Comparison of ENCODE assay signal across 20 cellular contexts in the genomic region with DNA sequence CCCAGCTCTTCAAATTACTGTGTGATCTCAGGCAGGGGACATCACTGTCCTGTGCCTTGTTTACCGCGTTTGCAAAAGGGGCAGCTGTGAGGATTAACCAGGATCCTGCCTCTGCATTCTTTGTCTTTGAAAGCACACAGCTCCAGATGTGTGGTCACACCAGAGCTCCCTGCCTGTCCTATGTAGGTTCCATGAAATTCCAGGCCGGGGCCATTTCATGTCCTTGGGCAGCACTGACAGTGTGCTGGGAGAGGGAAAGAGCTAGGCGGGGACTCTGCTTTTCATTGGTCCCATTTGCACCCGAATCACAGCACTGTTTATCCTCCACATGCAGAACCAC. TPM values are rescaled to one million over a fixed set of nuclear protein-coding genes. Genes with fewer than 3 reads are reported as not detected.
A peak's percentile ranks its signal among the peaks of the same experiment; 100 is the strongest.
DNase-seq lines count a peak whose midpoint lies in the region; ATAC-seq, FAIRE-seq and TF ChIP-seq lines count a peak whose summit lies in the region.
"Had no signal": no experiment of that assay in that cellular context is flagged by ENCODE, and none has a peak within 500 bp of the region (broad histone marks: within the 10 kb centered on the region; RNA-seq: fewer than 3 reads in every experiment).

No MANE protein-coding gene starts in this region.

- TF ChIP-seq POLR2A in H1 (IDR thresholded peaks at IDR 0.05; ENCODE audit: control extremely low read depth in 1 of 2, low read depth in 2 of 2, low read length in 2 of 2) (no peak), GM18505 (IDR thresholded peaks at IDR 0.05; ENCODE audit: borderline replicate concordance, extremely low read depth, insufficient read depth, insufficient read length) (no peak)

- no peaks in the 10 kb centered on the region for H3K79me2 ChIP-seq in H1 (ENCODE audit: control insufficient read depth in 1 of 2, insufficient read depth in 2 of 2, low read length in 2 of 2)
- no peaks in the 10 kb centered on the region for H3K79me2 ChIP-seq in neural progenitor cell (ENCODE audit: low read depth)

- H3K27ac Mint-ChIP-seq in activated naive CD4-positive, alpha-beta T cell treated with anti-CD3 and anti-CD28 coated beads, Interleukin-2, amount 50 U/mL, for 24 hours: peak overlapping the region; percentile 23
- no peak overlapping the region for H3K27ac Mint-ChIP-seq in neural progenitor cell

- POLR2A ChIA-PET in H1 (lab: Charles Lee; ENCODE audit: partially characterized antibody): no interaction called here

- H3K4me3 ChIP-seq in H1 (ENCODE audit: extremely low read depth in 1 of 4, insufficient read depth in 2 of 4, low read depth in 3 of 4, low read length in 4 of 4): no peak overlapping the region
- H3K4me3 ChIP-seq in neural progenitor cell: no peak overlapping the region
- H3K4me3 ChIP-seq: BLaER1 treated with 17β-estradiol and CSF1 and Interleukin-3, amounts not matched to agents 10 nM and 100 nM; GM23248; HAP-1; K562 had no signal

- no peak overlapping the region for H3K23ac ChIP-seq in H1 (ENCODE audit: insufficient read length)

- peaks cover 4% of the 10 kb centered on the region for H3K36me3 Mint-ChIP-seq in activated naive CD4-positive, alpha-beta T cell treated with anti-CD3 and anti-CD28 coated beads, Interleukin-2, amount 50 U/mL, for 24 hours
- no peaks in the 10 kb centered on the region for H3K36me3 Mint-ChIP-seq in neural progenitor cell

- no peak overlapping the region for H4K8ac ChIP-seq in H1 (ENCODE audit: extremely low read depth, insufficient read depth, low read length)

- no peaks in the 10 kb centered on the region for H3K23me2 ChIP-seq in H1 (ENCODE audit: low read depth, low read length)

- H3K9me3 ChIP-seq in H1 (ENCODE audit: insufficient read depth in 2 of 2, low read depth in 1 of 2, low read length in 1 of 2): no peaks in the 10 kb centered on the region
- H3K9me3 ChIP-seq in neural progenitor cell (ENCODE audit: low read depth): no peaks in the 10 kb centered on the region
- H3K9me3 ChIP-seq: BLaER1 treated with 17β-estradiol and CSF1 and Interleukin-3, amounts not matched to agents 10 nM and 100 nM; HAP-1 had no signal

- H2AK5ac ChIP-seq in H1 (ENCODE audit: low read depth, low read length): no peak overlapping the region

- H2BK15ac ChIP-seq in H1 (ENCODE audit: low read length): peak overlapping the region; percentile 88; the same call in 1 of the 2 replicates

- no peak overlapping the region for H2BK20ac ChIP-seq in H1 (ENCODE audit: low read length)

- H3K9me3 Mint-ChIP-seq in activated naive CD4-positive, alpha-beta T cell treated with anti-CD3 and anti-CD28 coated beads, Interleukin-2, amount 50 U/mL, for 24 hours: no peaks in the 10 kb centered on the region
- H3K9me3 Mint-ChIP-seq in neural progenitor cell: no peaks in the 10 kb centered on the region
- H3K9me3 Mint-ChIP-seq: CD4-positive, CD25-positive, alpha-beta regulatory T cell had no signal

- no peak overlapping the region for H3K4ac ChIP-seq in H1 (replicated peaks; ENCODE audit: insufficient read length, low read depth, low read length)

- no peak overlapping the region for H2AFZ ChIP-seq in H1 (ENCODE audit: low read length)
- H2AFZ ChIP-seq in neural progenitor cell (replicated peaks): no peak overlapping the region
- H2AFZ ChIP-seq: GM23248 had no signal

- H3K4me2 ChIP-seq in H1 (ENCODE audit: insufficient read depth in 1 of 2, low read depth in 2 of 2, low read length in 2 of 2) (no peak overlapping the region; a peak in 1 of 4 replicates), neural progenitor cell (peak overlapping the region; percentile 54)

- no peaks in the 10 kb centered on the region for H3K79me1 ChIP-seq in H1 (ENCODE audit: low read depth, low read length)

- H4K20me1 ChIP-seq in H1 (replicated peaks in 1 of 2; ENCODE audit: control insufficient read depth in 1 of 2, insufficient read depth in 2 of 2, low read length in 2 of 2): no peaks in the 10 kb centered on the region
- H4K20me1 ChIP-seq in neural progenitor cell (ENCODE audit: low read depth): no peaks in the 10 kb centered on the region
- H4K20me1 ChIP-seq: BLaER1 treated with 17β-estradiol and CSF1 and Interleukin-3, amounts not matched to agents 10 nM and 100 nM had no signal

- ATAC-seq in GM19463 (IDR thresholded peaks at IDR 0.05; ENCODE audit: unreplicated experiment): no peak
- no peak for ATAC-seq in HG03045 (IDR thresholded peaks at IDR 0.05; ENCODE audit: unreplicated experiment)
- ATAC-seq in HG03342 (IDR thresholded peaks at IDR 0.05; ENCODE audit: unreplicated experiment): no peak
- no peak for ATAC-seq in GM18505 (IDR thresholded peaks at IDR 0.05; ENCODE audit: unreplicated experiment)
- ATAC-seq: K562 had no signal

- CTCF ChIA-PET in H1 (lab: Charles Lee; ENCODE audit: partially characterized antibody): interaction anchor here (0.7 to 3.4 kb wide), 12 partner anchors 11 to 271 kb away, joined by 3 to 25 read pairs (median 8); no protein-coding TSS in a partner anchor

- no peak overlapping the region for H3K9ac ChIP-seq in H1 (replicated peaks in 1 of 4; ENCODE audit: extremely low read depth in 1 of 4, low read depth in 3 of 4, low read length in 3 of 4)
- no peak overlapping the region for H3K9ac ChIP-seq in neural progenitor cell
- H3K9ac ChIP-seq: BLaER1 treated with 17β-estradiol and CSF1 and Interleukin-3, amounts not matched to agents 10 nM and 100 nM; GM23248 had no signal

- no peak overlapping the region; the same call in 1 of the 2 replicates for H2BK12ac ChIP-seq in H1 (ENCODE audit: low read depth, low read length)

- no peak overlapping the region for H4K5ac ChIP-seq in H1 (ENCODE audit: insufficient read length, low read depth, low read length)

- H3K14ac ChIP-seq in H1 (ENCODE audit: insufficient read length): no peak overlapping the region

- no peak overlapping the region for H3K18ac ChIP-seq in H1 (ENCODE audit: extremely low read depth, low read length)

- no peak overlapping the region; the same call in 1 of the 2 replicates for H2BK5ac ChIP-seq in H1 (ENCODE audit: low read depth, low read length)

- H2BK120ac ChIP-seq in H1 (replicated peaks; ENCODE audit: low read depth, low read length): no peak overlapping the region

- H3K36me3 ChIP-seq in H1 (ENCODE audit: control insufficient read depth in 2 of 4, insufficient read depth in 4 of 4, low read length in 3 of 4) (no peaks in the 10 kb centered on the region; a peak in 1 of 8 replicates), neural progenitor cell (no peaks in the 10 kb centered on the region)
- H3K36me3 ChIP-seq: BLaER1 treated with 17β-estradiol and CSF1 and Interleukin-3, amounts not matched to agents 10 nM and 100 nM; HAP-1 had no signal

- H3F3A ChIP-seq in neural progenitor cell (ENCODE audit: low read depth): no peaks in the 10 kb centered on the region

- H4K91ac ChIP-seq in H1 (replicated peaks; ENCODE audit: insufficient read length, low read length): no peak overlapping the region

- no peak for DNase-seq in activated naive CD4-positive, alpha-beta T cell (lab: John Stamatoyannopoulos, UW)
- no peak for DNase-seq in H1 (ENCODE audit: low read depth in 1 of 2, low spot score in 2 of 2)
- DNase-seq in neural progenitor cell (ENCODE audit: low spot score): peak; percentile 53
- DNase-seq: ACHN; CD4-positive, CD25-positive, alpha-beta regulatory T cell; DMS153; DND-41; GDM1; GM23248 had no signal

- no peak for TF ChIP-seq RAD21 in H1 (IDR thresholded peaks at IDR 0.05 in 1 of 2, conservative IDR thresholded peaks at IDR 0.05 in 1 of 2; ENCODE audit: low read depth in 2 of 2, low read length in 2 of 2)

- TF ChIP-seq EP300 in H1 (IDR thresholded peaks at IDR 0.05; ENCODE audit: borderline replicate concordance in 1 of 2, low read depth in 2 of 2, low read length in 2 of 2): no peak

- WGBS in H1 (ENCODE audit: extremely low coverage in 1 of 2, insufficient coverage in 1 of 2, insufficient read length in 1 of 2, insufficient replicate concordance in 2 of 2, low coverage in 1 of 2, low lambda C conversion rate in 2 of 2, missing lambda C conversion rate in 1 of 2), 2 experiments: 83% methylated on average over 5 of the region's 5 CpGs; no CpG with 5 or more reads in 1 of the 2 experiments

- H3K27me3 ChIP-seq in H1 (replicated peaks in 1 of 4; ENCODE audit: control insufficient read depth in 3 of 4, extremely low read depth in 1 of 4, insufficient read depth in 3 of 4, low read length in 3 of 4) (no peaks in the 10 kb centered on the region), neural progenitor cell (no peaks in the 10 kb centered on the region)

- peaks cover 42% of the 10 kb centered on the region for H3K4me1 Mint-ChIP-seq in activated naive CD4-positive, alpha-beta T cell treated with anti-CD3 and anti-CD28 coated beads, Interleukin-2, amount 50 U/mL, for 24 hours
- peaks cover 42% of the 10 kb centered on the region for H3K4me1 Mint-ChIP-seq in neural progenitor cell

- TF ChIP-seq CTCF in H1 (IDR thresholded peaks at IDR 0.05; ENCODE audit: control extremely low read depth in 1 of 3, insufficient read depth in 1 of 3, low read depth in 1 of 3, low read length in 3 of 3) (no peak), neural progenitor cell (IDR thresholded peaks at IDR 0.05) (no peak)

- H3K4me3 Mint-ChIP-seq in activated naive CD4-positive, alpha-beta T cell treated with anti-CD3 and anti-CD28 coated beads, Interleukin-2, amount 50 U/mL, for 24 hours: no peak overlapping the region
- no peak overlapping the region for H3K4me3 Mint-ChIP-seq in neural progenitor cell
- H3K4me3 Mint-ChIP-seq: CD4-positive, CD25-positive, alpha-beta regulatory T cell had no signal

- no peak for FAIRE-seq in H1 (lab: Jason Lieb, UNC)
- FAIRE-seq: GM12892, GM19239, K562 had no signal

- H3K27me3 Mint-ChIP-seq in activated naive CD4-positive, alpha-beta T cell treated with anti-CD3 and anti-CD28 coated beads, Interleukin-2, amount 50 U/mL, for 24 hours: no peaks in the 10 kb centered on the region
- peaks cover 11% of the 10 kb centered on the region for H3K27me3 Mint-ChIP-seq in neural progenitor cell (ENCODE audit: insufficient read depth, low read depth)

- H3K4me1 ChIP-seq in H1 (replicated peaks in 1 of 4; ENCODE audit: control insufficient read depth in 3 of 4, insufficient read depth in 4 of 4, low read length in 3 of 4) (peaks cover 0 to 16% (median 7%) of the 10 kb centered on the region in 4 experiments; a peak in 5 of 7 replicates), neural progenitor cell (peaks cover 19% of the 10 kb centered on the region)
- H3K4me1 ChIP-seq: HAP-1 had no signal

- H3K27ac ChIP-seq in H1 (ENCODE audit: low read depth, low read length): no peak overlapping the region
- no peak overlapping the region for H3K27ac ChIP-seq in neural progenitor cell
- H3K27ac ChIP-seq: BLaER1 treated with 17β-estradiol and CSF1 and Interleukin-3, amounts not matched to agents 10 nM and 100 nM; GM23248; HL-60 had no signal

- H3K56ac ChIP-seq in H1 (replicated peaks; ENCODE audit: insufficient read length, low read depth, low read length): no peak overlapping the region

RNA-seq across cellular contexts. Expression of gene SELENON, which starts 42.2 kb away (rescaled TPM):
- 77.4 and 77.6 TPM in 2 replicates for total RNA-seq in H1 (2021; fragmentation: NEBNext Ultra II Directional; extraction: Animal tissue kit (Norgen Biotek cat#: 25700))
- 43.0 and 67.3 TPM in 2 replicates for polyA plus RNA-seq in H1 (2011; rRNA removed)
- 36.6 TPM for polyA plus RNA-seq in H1 (2011; cell fraction: cytosol; rRNA removed)
- polyA plus RNA-seq in H1 (2011; cell fraction: nucleus; rRNA removed): 58.6 TPM
- polyA plus RNA-seq in H1 (2012, experiment 1 of 2): 72.8 to 99.4 TPM (median 83.9 TPM) in 4 replicates
- polyA plus RNA-seq in H1 (2012, experiment 2 of 2): 89.8 TPM
- polyA plus RNA-seq in H1 (2013, experiment 1 of 2): 103 TPM
- polyA plus RNA-seq in H1 (2013, experiment 2 of 2): 109 TPM
- 25.4 and 44.6 TPM in 2 replicates for polyA minus RNA-seq in H1 (2011; rRNA and poly(A)+ RNA removed)
- 47.6 TPM for polyA minus RNA-seq in H1 (2011; cell fraction: cytosol; rRNA and poly(A)+ RNA removed)
- 23.2 TPM for polyA minus RNA-seq in H1 (2011; cell fraction: nucleus; rRNA and poly(A)+ RNA removed)
- total RNA-seq in neural progenitor cell (ENCODE audit: low replicate concordance): 24.9 and 50.4 TPM in 2 replicates
